In the genomic region with DNA sequence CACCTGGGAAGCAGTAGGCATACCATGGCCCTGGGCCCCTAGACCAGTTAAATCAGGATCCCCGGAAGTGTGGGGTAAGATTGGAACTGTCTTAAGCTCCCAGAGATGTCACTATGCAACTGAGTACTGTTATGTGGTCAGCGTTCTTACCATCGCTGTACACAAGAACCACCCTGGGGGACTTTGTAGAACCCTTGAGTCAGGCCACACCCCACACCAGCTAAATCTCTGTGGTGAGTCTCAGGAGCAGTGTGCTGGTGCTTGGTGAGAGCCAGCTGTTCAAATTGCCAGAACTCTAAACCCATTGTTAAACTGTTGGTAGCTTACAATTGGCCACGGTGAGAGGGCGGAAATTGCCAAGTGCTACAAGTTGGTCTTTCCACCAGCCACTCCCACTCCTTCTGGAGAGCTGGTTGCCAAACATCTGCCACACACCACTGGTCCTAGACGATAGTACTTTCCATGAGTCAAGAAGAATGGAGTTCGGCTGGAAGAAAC, we compare ENCODE assay signal across 23 cellular contexts.
DNase-seq lines count a peak whose midpoint lies in the region; ATAC-seq and TF ChIP-seq lines count a peak whose summit lies in the region.
"Had no signal": no experiment of that assay in that cellular context is flagged by ENCODE, and none has a peak within 500 bp of the region (broad histone marks: within the 10 kb centered on the region; RNA-seq: fewer than 3 reads in every experiment).

No MANE protein-coding gene starts in this region.

- no peak overlapping the region for H3K4me3 Mint-ChIP-seq in activated T-cell treated with anti-CD3 and anti-CD28 coated beads, Interleukin-2, amount 50 U/mL, for 72 hours
- H3K4me3 Mint-ChIP-seq in activated T-cell treated with anti-CD3 and anti-CD28 coated beads, Interleukin-2, amount 50 U/mL, for 4 hours = no peak overlapping the region
- no peak overlapping the region for H3K4me3 Mint-ChIP-seq in activated CD8-positive, alpha-beta T cell treated with anti-CD3 and anti-CD28 coated beads for 36 hours
- H3K4me3 Mint-ChIP-seq: T-helper 17 cell had no signal

- no peak overlapping the region for H3K27ac Mint-ChIP-seq in activated T-cell treated with anti-CD3 and anti-CD28 coated beads, Interleukin-2, amount 50 U/mL, for 72 hours
- H3K27ac Mint-ChIP-seq in activated CD8-positive, alpha-beta T cell treated with anti-CD3 and anti-CD28 coated beads for 36 hours = peak overlapping the region; percentile 58
- H3K27ac Mint-ChIP-seq: activated T-helper 2 cell treated with anti-CD3 and anti-CD28 coated beads, Interferon-gamma antibody, Interleukin-2, Interleukin-4, amounts not matched to agents 10 μg/mL and 5 μg/mL and 100 μg/mL, durations not matched to agents 14 hours and 24 hours and 36 hours; IgD-negative memory B cell; T-helper 17 cell had no signal

- H3K36me3 ChIP-seq in thymus (ENCODE audit: control insufficient read depth, insufficient read depth) = no peaks in the 10 kb centered on the region
- H3K36me3 ChIP-seq: adrenal gland, upper lobe of left lung had no signal

- CTCF ChIA-PET in activated CD8-positive, alpha-beta T cell treated with anti-CD3 and anti-CD28 coated beads for 36 hours (lab: Charles Lee) = no interaction called here

- ATAC-seq in activated T-cell treated with anti-CD3 and anti-CD28 coated beads, Interleukin-2, amount 50 U/mL, for 72 hours (replicated peaks in 1 of 2) = peak; percentile 45 to 63
- no peak for ATAC-seq in activated T-cell treated with anti-CD3 and anti-CD28 coated beads, Interleukin-2, amount 50 U/mL, for 4 hours
- peak; percentile 19 for ATAC-seq in activated CD8-positive, alpha-beta T cell treated with anti-CD3 and anti-CD28 coated beads for 36 hours
- ATAC-seq in foreskin keratinocyte = no peak
- ATAC-seq in HG03342 (IDR thresholded peaks at IDR 0.05; ENCODE audit: unreplicated experiment) = no peak
- ATAC-seq: A549, left colon, psoas muscle, T-helper 17 cell had no signal

- peaks cover 26% of the 10 kb centered on the region for H3K4me1 Mint-ChIP-seq in activated T-cell treated with anti-CD3 and anti-CD28 coated beads, Interleukin-2, amount 50 U/mL, for 72 hours (ENCODE audit: low read depth)
- peaks cover 23% of the 10 kb centered on the region for H3K4me1 Mint-ChIP-seq in activated T-cell treated with anti-CD3 and anti-CD28 coated beads, Interleukin-2, amount 50 U/mL, for 4 hours (ENCODE audit: low read depth)
- H3K4me1 Mint-ChIP-seq in activated CD8-positive, alpha-beta T cell treated with anti-CD3 and anti-CD28 coated beads for 36 hours (ENCODE audit: low read depth) = peaks cover 34% of the 10 kb centered on the region
- H3K4me1 Mint-ChIP-seq: T-helper 17 cell had no signal

- H3K27me3 ChIP-seq in thymus (ENCODE audit: control insufficient read depth, insufficient read depth) (no peaks in the 10 kb centered on the region), foreskin keratinocyte (no peaks in the 10 kb centered on the region)
- H3K27me3 ChIP-seq: adrenal gland, upper lobe of left lung had no signal

- H3K9me3 Mint-ChIP-seq in activated T-cell treated with anti-CD3 and anti-CD28 coated beads, Interleukin-2, amount 50 U/mL, for 72 hours = no peaks in the 10 kb centered on the region
- H3K9me3 Mint-ChIP-seq in activated T-cell treated with anti-CD3 and anti-CD28 coated beads, Interleukin-2, amount 50 U/mL, for 4 hours = no peaks in the 10 kb centered on the region
- no peaks in the 10 kb centered on the region for H3K9me3 Mint-ChIP-seq in activated CD8-positive, alpha-beta T cell treated with anti-CD3 and anti-CD28 coated beads for 36 hours
- H3K9me3 Mint-ChIP-seq: activated T-helper 2 cell treated with anti-CD3 and anti-CD28 coated beads, Interferon-gamma antibody, Interleukin-2, Interleukin-4, amounts not matched to agents 10 μg/mL and 5 μg/mL and 100 μg/mL, durations not matched to agents 14 hours and 24 hours and 36 hours; IgD-negative memory B cell had no signal

- no peaks in the 10 kb centered on the region for H3K9me3 ChIP-seq in thymus (ENCODE audit: control insufficient read depth)
- H3K9me3 ChIP-seq: A549, adrenal gland, psoas muscle, upper lobe of left lung had no signal

- TF ChIP-seq CTCF in activated CD8-positive, alpha-beta T cell treated with anti-CD3 and anti-CD28 coated beads for 36 hours (IDR thresholded peaks at IDR 0.05) = no peak
- no peak for TF ChIP-seq CTCF in foreskin keratinocyte (conservative IDR thresholded peaks at IDR 0.05)

- POLR2A ChIA-PET in activated CD8-positive, alpha-beta T cell treated with anti-CD3 and anti-CD28 coated beads for 36 hours (lab: Charles Lee) = interaction anchor here (1.1 kb wide), 1 partner anchor 20 kb away, joined by 4 read pairs; no protein-coding TSS in a partner anchor

- peak overlapping the region; percentile 41 for H3K4me3 ChIP-seq in Jurkat, Clone E6-1 (ENCODE audit: low read length)
- no peak overlapping the region for H3K4me3 ChIP-seq in thymus (ENCODE audit: low read length)
- H3K4me3 ChIP-seq: A549, adrenal gland, psoas muscle, upper lobe of left lung had no signal

- peak overlapping the region; percentile 55 for H3K27ac ChIP-seq in thymus (ENCODE audit: low read depth)
- no peak overlapping the region for H3K27ac ChIP-seq in foreskin keratinocyte
- H3K27ac ChIP-seq: A549, adrenal gland, psoas muscle, upper lobe of left lung had no signal

- no peaks in the 10 kb centered on the region for H3K27me3 Mint-ChIP-seq in activated T-cell treated with anti-CD3 and anti-CD28 coated beads, Interleukin-2, amount 50 U/mL, for 72 hours (ENCODE audit: low read depth)
- H3K27me3 Mint-ChIP-seq in activated T-cell treated with anti-CD3 and anti-CD28 coated beads, Interleukin-2, amount 50 U/mL, for 4 hours (ENCODE audit: low read depth) = no peaks in the 10 kb centered on the region
- H3K27me3 Mint-ChIP-seq in activated CD8-positive, alpha-beta T cell treated with anti-CD3 and anti-CD28 coated beads for 36 hours = no peaks in the 10 kb centered on the region
- H3K27me3 Mint-ChIP-seq: IgD-negative memory B cell had no signal

- intact Hi-C loops in activated CD8-positive, alpha-beta T cell treated with anti-CD3 and anti-CD28 coated beads for 36 hours (cut with micrococcal nuclease) = no loop called here

- peak in 1 of 2 donors; percentile 8 for DNase-seq in activated T-cell treated with anti-CD3 and anti-CD28 coated beads, Interleukin-2, amount 50 U/mL, for 72 hours
- no peak for DNase-seq in activated T-cell treated with anti-CD3 and anti-CD28 coated beads, Interleukin-2, amount 50 U/mL, for 4 hours
- DNase-seq in Jurkat, Clone E6-1 (ENCODE audit: low read depth, low spot score) = peak; percentile 85
- no peak for DNase-seq in activated CD8-positive, alpha-beta T cell treated with anti-CD3 and anti-CD28 coated beads for 36 hours
- DNase-seq in foreskin keratinocyte (no peak), NCI-H128 (lab: John Stamatoyannopoulos, UW; ENCODE audit: unreplicated experiment) (no peak)
- DNase-seq: activated CD4-positive, alpha-beta T cell treated with anti-CD3 and anti-CD28 coated beads for 4 hours; effector memory CD4-positive, alpha-beta T cell; left colon; mesenchymal stem cell; MM.1S; NCI-H146; NCI-H510A treated with DMSO at 0.1 percent for 48 hours; psoas muscle; RPMI8226; T-helper 17 cell; upper lobe of left lung had no signal

- H3K4me1 ChIP-seq in thymus (ENCODE audit: control insufficient read depth, insufficient read depth, low read length) (peaks cover 20% of the 10 kb centered on the region), foreskin keratinocyte (no peaks in the 10 kb centered on the region)
- H3K4me1 ChIP-seq: A549, adrenal gland, psoas muscle, upper lobe of left lung had no signal

- H3K36me3 Mint-ChIP-seq in activated T-cell treated with anti-CD3 and anti-CD28 coated beads, Interleukin-2, amount 50 U/mL, for 72 hours (ENCODE audit: insufficient read depth in 2 of 2) = no peaks in the 10 kb centered on the region
- H3K36me3 Mint-ChIP-seq in activated T-cell treated with anti-CD3 and anti-CD28 coated beads, Interleukin-2, amount 50 U/mL, for 4 hours (ENCODE audit: insufficient read depth) = no peaks in the 10 kb centered on the region
- H3K36me3 Mint-ChIP-seq in activated CD8-positive, alpha-beta T cell treated with anti-CD3 and anti-CD28 coated beads for 36 hours (ENCODE audit: low read depth) = no peaks in the 10 kb centered on the region
- H3K36me3 Mint-ChIP-seq: IgD-negative memory B cell had no signal

- WGBS in thymus = 92% methylated on average over 7 of the region's 7 CpGs

Comparison
In these comparisons a context has a peak if more than half of its experiments do, and no peak if none do; other contexts are left out.
1. ATAC-seq: peak in activated T-cell treated with anti-CD3 and anti-CD28 coated beads, Interleukin-2, amount 50 U/mL, for 72 hours (2 of 2) and activated CD8-positive, alpha-beta T cell treated with anti-CD3 and anti-CD28 coated beads for 36 hours (single experiment); none in activated T-cell treated with anti-CD3 and anti-CD28 coated beads, Interleukin-2, amount 50 U/mL, for 4 hours (0 of 2), foreskin keratinocyte (single experiment) and HG03342 (single experiment).